14 cellular contexts compared by ENCODE assay signal in genomic region chr14:35535794-35536112, GRCh38. TPM values are rescaled to one million over a fixed set of nuclear protein-coding genes. Genes with fewer than 3 reads are reported as not detected.
A peak's percentile ranks its signal among the peaks of the same experiment; 100 is the strongest.
DNase-seq lines count a peak whose midpoint lies in the region; ATAC-seq and TF ChIP-seq lines count a peak whose summit lies in the region.
"Had no signal": no experiment of that assay in that cellular context is flagged by ENCODE, and none has a peak within 500 bp of the region (broad histone marks: within the 10 kb centered on the region; RNA-seq: fewer than 3 reads in every experiment).

No MANE protein-coding gene starts in this region.

- ATAC-seq in stimulated activated naive CD8-positive, alpha-beta T cell treated with anti-CD3 and anti-CD28 coated beads, Interleukin-15, amount 100 ng/mL, for 72 hours, result no peak
- no peak for ATAC-seq in stimulated activated naive CD8-positive, alpha-beta T cell treated with anti-CD3 and anti-CD28 coated beads, Interleukin-15, Interleukin-2, amounts not matched to agents 100 U/mL and 50 U/mL, for 24 hours
- no peak for ATAC-seq in central memory CD8-positive, alpha-beta T cell (replicated peaks; ENCODE audit: extremely low read depth, poor library complexity, severe bottlenecking)
- ATAC-seq in naive B cell (ENCODE audit: low read depth in 2 of 2) (no peak), GM19351 (IDR thresholded peaks at IDR 0.05; ENCODE audit: unreplicated experiment) (no peak), GM18505 (IDR thresholded peaks at IDR 0.05; ENCODE audit: unreplicated experiment) (no peak)

- H3K27ac Mint-ChIP-seq in stimulated activated naive CD8-positive, alpha-beta T cell treated with anti-CD3 and anti-CD28 coated beads, Interleukin-15, amount 100 ng/mL, for 72 hours, result no peak overlapping the region
- H3K27ac Mint-ChIP-seq in central memory CD8-positive, alpha-beta T cell (ENCODE audit: low read depth), result no peak overlapping the region
- H3K27ac Mint-ChIP-seq in naive B cell, result no peak overlapping the region
- H3K27ac Mint-ChIP-seq in type B pancreatic cell, result no peak overlapping the region
- H3K27ac Mint-ChIP-seq: activated CD8-positive, alpha-beta memory T cell treated with anti-CD3 and anti-CD28 coated beads, Interleukin-2, amount 10 ng/mL, durations not matched to agents 7 days and 5 days; activated naive CD4-positive, alpha-beta T cell treated with anti-CD3 and anti-CD28 coated beads, Interleukin-2, amount 50 U/mL, for 72 hours; stimulated activated naive B cell treated with anti-CD40 and anti-IgM and Interleukin-4, amounts not matched to agents 10 μg/mL and 1 μg/mL and 100 μg/mL, for 72 hours had no signal

- H3K4me1 Mint-ChIP-seq in stimulated activated naive CD8-positive, alpha-beta T cell treated with anti-CD3 and anti-CD28 coated beads, Interleukin-15, amount 100 ng/mL, for 72 hours, result peaks cover 19% of the 10 kb centered on the region
- peaks cover 10% of the 10 kb centered on the region for H3K4me1 Mint-ChIP-seq in central memory CD8-positive, alpha-beta T cell
- H3K4me1 Mint-ChIP-seq in naive B cell, result peaks cover 14 to 24% (median 14%) of the 10 kb centered on the region in 3 donors
- H3K4me1 Mint-ChIP-seq in type B pancreatic cell (ENCODE audit: unreplicated experiment), result no peaks in the 10 kb centered on the region

- no peak for TF ChIP-seq CTCF in type B pancreatic cell (conservative IDR thresholded peaks at IDR 0.05)

- H3K27me3 Mint-ChIP-seq in stimulated activated naive CD8-positive, alpha-beta T cell treated with anti-CD3 and anti-CD28 coated beads, Interleukin-15, amount 100 ng/mL, for 72 hours, result peaks cover 50% of the 10 kb centered on the region
- peaks cover 44% of the 10 kb centered on the region for H3K27me3 Mint-ChIP-seq in central memory CD8-positive, alpha-beta T cell
- H3K27me3 Mint-ChIP-seq in naive B cell (peaks cover 20 to 39% (median 35%) of the 10 kb centered on the region in 3 donors), type B pancreatic cell (peaks cover 60% of the 10 kb centered on the region)

- no peak for TF ChIP-seq POLR2A in GM18505 (IDR thresholded peaks at IDR 0.05; ENCODE audit: borderline replicate concordance, extremely low read depth, insufficient read depth, insufficient read length)

- no peak for DNase-seq in stimulated activated naive CD8-positive, alpha-beta T cell treated with anti-CD3 and anti-CD28 coated beads, Interleukin-15, amount 100 ng/mL, for 72 hours
- no peak for DNase-seq in stimulated activated naive CD8-positive, alpha-beta T cell treated with anti-CD3 and anti-CD28 coated beads, Interleukin-15, Interleukin-2, amounts not matched to agents 100 U/mL and 50 U/mL, for 24 hours
- no peak for DNase-seq in central memory CD8-positive, alpha-beta T cell (ENCODE audit: low spot score in 2 of 2)
- DNase-seq in naive B cell (no peak), type B pancreatic cell (ENCODE audit: extremely low spot score, unreplicated experiment) (no peak), mesenteric fat pad (ENCODE audit: low spot score) (no peak)
- DNase-seq: NK-92 treated with Interleukin-12 subunit alpha and Interleukin-12 subunit beta, amount 100 ng/mL, for 24 hours had no signal

- no peaks in the 10 kb centered on the region for H3K9me3 Mint-ChIP-seq in stimulated activated naive CD8-positive, alpha-beta T cell treated with anti-CD3 and anti-CD28 coated beads, Interleukin-15, amount 100 ng/mL, for 72 hours
- no peaks in the 10 kb centered on the region for H3K9me3 Mint-ChIP-seq in central memory CD8-positive, alpha-beta T cell
- H3K9me3 Mint-ChIP-seq in naive B cell (peaks cover 0 to 2% (median 0%) of the 10 kb centered on the region in 7 donors), type B pancreatic cell (no peaks in the 10 kb centered on the region)
- H3K9me3 Mint-ChIP-seq: activated naive CD4-positive, alpha-beta T cell treated with anti-CD3 and anti-CD28 coated beads, Interleukin-2, amount 50 U/mL, for 72 hours; stimulated activated naive B cell treated with anti-CD40 and anti-IgM and Interleukin-4, amounts not matched to agents 10 μg/mL and 1 μg/mL and 100 μg/mL, for 72 hours had no signal

- H3K36me3 Mint-ChIP-seq in central memory CD8-positive, alpha-beta T cell (ENCODE audit: insufficient read depth), result peaks cover 5% of the 10 kb centered on the region
- H3K36me3 Mint-ChIP-seq in naive B cell (peaks cover 0 to 29% of the 10 kb centered on the region in 2 donors), type B pancreatic cell (no peaks in the 10 kb centered on the region)
- H3K36me3 Mint-ChIP-seq: activated CD8-positive, alpha-beta memory T cell treated with anti-CD3 and anti-CD28 coated beads, Interleukin-2, amount 10 ng/mL, durations not matched to agents 7 days and 5 days had no signal

- peak overlapping the region; percentile 15 to 84 for H3K4me3 Mint-ChIP-seq in stimulated activated naive CD8-positive, alpha-beta T cell treated with anti-CD3 and anti-CD28 coated beads, Interleukin-15, amount 100 ng/mL, for 72 hours
- peak overlapping the region; percentile 75 for H3K4me3 Mint-ChIP-seq in central memory CD8-positive, alpha-beta T cell
- H3K4me3 Mint-ChIP-seq in naive B cell (peak overlapping the region in 6 of 8 donors; percentile 35 to 80 (median 50)), type B pancreatic cell (peak overlapping the region; percentile 85)

RNA-seq across cellular contexts. Expression of gene INSM2, which starts 1.8 kb away (rescaled TPM):
- polyA plus RNA-seq in naive B cell (ENCODE audit: low read depth in 6 of 6), result not detected
- 0.12 and 0.26 TPM in 2 replicates for total RNA-seq in type B pancreatic cell (ENCODE audit: low replicate concordance)
- not detected for total RNA-seq in mesenteric fat pad
- total RNA-seq: activated CD8-positive, alpha-beta memory T cell treated with anti-CD3 and anti-CD28 coated beads, Interleukin-2, amount 10 ng/mL, durations not matched to agents 7 days and 5 days; right cardiac atrium had no signal
- polyA plus RNA-seq: esophagus, right cardiac atrium had no signal
